19 cellular contexts compared by ENCODE assay signal in the genomic region with DNA sequence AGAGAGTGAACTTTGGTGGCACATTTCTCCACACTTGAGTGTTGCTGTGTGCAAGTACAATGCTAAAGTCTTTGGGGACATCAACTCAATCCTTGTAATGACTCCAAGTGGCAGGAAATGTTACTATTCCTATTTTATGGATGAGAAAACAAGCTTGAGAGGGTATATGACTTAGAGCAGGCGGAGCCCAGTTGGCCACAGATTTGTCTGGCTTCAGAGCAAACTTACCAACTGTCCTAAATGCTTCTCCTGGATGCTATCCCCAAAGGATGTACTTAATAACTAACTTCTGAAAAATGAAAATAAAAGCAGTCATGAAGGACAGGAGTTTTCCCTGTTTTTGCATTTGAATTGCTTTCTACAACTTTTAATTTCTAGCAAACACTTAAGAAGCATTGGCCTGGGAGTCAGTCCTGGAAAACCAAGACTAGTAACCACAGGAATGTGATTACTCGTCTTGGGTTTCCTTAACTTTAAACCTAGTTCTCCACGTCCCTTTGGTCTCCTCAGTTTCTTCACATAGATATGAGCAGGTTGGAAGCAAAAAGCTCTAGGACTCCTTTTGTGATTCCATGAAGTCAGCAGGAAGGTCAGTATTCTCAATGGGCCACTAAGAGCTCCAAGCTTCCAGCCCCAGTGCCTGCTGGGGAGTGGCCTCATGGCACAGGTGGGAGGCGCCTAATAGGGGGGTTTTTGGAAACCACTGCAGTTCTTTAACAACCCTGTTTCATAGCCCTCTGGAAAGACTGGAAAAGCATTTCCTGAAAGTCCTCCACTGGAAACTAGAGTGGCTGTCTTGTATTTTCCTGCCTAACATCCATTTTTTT.
DNase-seq lines count a peak whose midpoint lies in the region; ATAC-seq and TF ChIP-seq lines count a peak whose summit lies in the region.
"Had no signal": no experiment of that assay in that cellular context is flagged by ENCODE, and none has a peak within 500 bp of the region (broad histone marks: within the 10 kb centered on the region; RNA-seq: fewer than 3 reads in every experiment).

No MANE protein-coding gene starts in this region.

- TF ChIP-seq CTCF in AG09309 (IDR thresholded peaks at IDR 0.05; ENCODE audit: control insufficient read depth, insufficient read depth, low read depth, low read length, missing control alignments) (no peak), astrocyte of the spinal cord (IDR thresholded peaks at IDR 0.05; ENCODE audit: low read depth, low read length) (no peak)

- H3K4me3 ChIP-seq in AG09309 (ENCODE audit: control insufficient read depth, low read depth, low read length): no peak overlapping the region
- H3K4me3 ChIP-seq in astrocyte of the spinal cord (ENCODE audit: low read depth, low read length): no peak overlapping the region
- H3K4me3 ChIP-seq: gastrocnemius medialis, ovary, testis had no signal

- ATAC-seq in HG02852 (IDR thresholded peaks at IDR 0.05; ENCODE audit: unreplicated experiment) (no peak), HG02763 (IDR thresholded peaks at IDR 0.05; ENCODE audit: unreplicated experiment) (no peak)
- ATAC-seq: activated T-cell treated with anti-CD3 and anti-CD28 coated beads, Interleukin-2, amount 50 U/mL, for 72 hours; gastrocnemius medialis had no signal

- in situ Hi-C loops in astrocyte of the spinal cord (cut with HindIII; ENCODE audit: low sequenced_read_pairs): no loop called here

- DNase-seq in AG09309 (ENCODE audit: low read depth) (peak; percentile 17), HK-2 (ENCODE audit: unreplicated experiment) (peak; percentile 23), astrocyte of the spinal cord (ENCODE audit: low read depth, low spot score) (peak; percentile 66), iris pigment epithelial cell (ENCODE audit: low read depth) (peak; percentile 34), nucleus accumbens (lab: John Stamatoyannopoulos, UW) (no peak), amniotic stem cell (lab: John Stamatoyannopoulos, UW) (no peak)
- DNase-seq: activated CD4-positive, alpha-beta T cell treated with anti-CD3 and anti-CD28 coated beads, Interleukin-2, amount 10 ng/mL, durations not matched to agents 7 days and 5 days; activated T-cell treated with anti-CD3 and anti-CD28 coated beads, Interleukin-2, amount 50 U/mL, for 72 hours; DMS153; gastrocnemius medialis; immature natural killer cell; NCI-H1930; NCI-H748 treated with DMSO at 0.1 percent for 48 hours; ovary; RPMI8226; T-helper 2 cell; testis had no signal

Comparison
In these comparisons a context has a peak if more than half of its experiments do, and no peak if none do; other contexts are left out.
1. DNase-seq: peak in AG09309 (single experiment), HK-2 (single experiment), astrocyte of the spinal cord (single experiment) and iris pigment epithelial cell (single experiment); none in nucleus accumbens (0 of 56) and amniotic stem cell (single experiment).